In the genomic region with DNA sequence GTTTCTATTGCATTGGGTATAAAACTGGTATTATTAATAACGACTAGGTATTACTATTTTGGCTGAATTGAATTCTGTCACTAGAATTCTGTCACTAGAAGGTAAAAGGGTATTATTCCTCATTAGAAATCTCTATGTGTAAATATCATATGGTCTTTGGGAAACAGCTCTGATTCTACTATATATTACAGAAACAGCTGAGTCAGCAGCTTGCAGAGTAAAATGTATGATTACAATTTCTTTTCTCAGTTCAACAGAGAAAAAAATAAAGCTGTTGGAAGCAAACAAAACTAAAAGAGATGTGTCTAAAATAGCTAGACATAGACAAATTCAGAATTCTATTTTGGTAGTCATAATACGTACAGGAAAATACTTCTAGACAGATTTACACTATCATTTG, we compare ENCODE assay signal across 36 cellular contexts. TPM values are rescaled to one million over a fixed set of nuclear protein-coding genes. Genes with fewer than 3 reads are reported as not detected.
"Had no signal": no experiment of that assay in that cellular context is flagged by ENCODE, and none has a peak within 500 bp of the region (broad histone marks: within the 10 kb centered on the region; RNA-seq: fewer than 3 reads in every experiment).

No MANE protein-coding gene starts in this region.

- ATAC-seq: activated CD4-positive, CD25-positive, alpha-beta regulatory T cell treated with anti-CD3 and anti-CD28 coated beads, Interleukin-2, amount 50 U/mL, for 24 hours; activated CD8-positive, alpha-beta T cell treated with anti-CD3 and anti-CD28 coated beads for 36 hours; activated T-cell treated with anti-CD3 and anti-CD28 coated beads, Interleukin-2, amount 50 U/mL, for 4 hours; activated T-helper 17 cell treated with anti-CD3 and anti-CD28 coated beads, Interleukin-2, amount 50 U/mL, for 72 hours; esophagus mucosa; gastrocnemius medialis; heart left ventricle; T-helper 17 cell had no signal

- H3K4me3 Mint-ChIP-seq: activated B cell treated with CpG ODN at 0.5 μM for 24 hours; activated CD8-positive, alpha-beta T cell treated with anti-CD3 and anti-CD28 coated beads for 36 hours; activated naive CD8-positive, alpha-beta T cell; activated T-cell treated with anti-CD3 and anti-CD28 coated beads, Interleukin-2, amount 50 U/mL, for 4 hours; activated T-helper 17 cell treated with anti-CD3 and anti-CD28 coated beads, Interleukin-2, amount 50 U/mL, for 72 hours; central memory CD8-positive, alpha-beta T cell; dendritic cell treated with granulocyte-macrophage colony-stimulating factor and Interleukin-4, amounts not matched to agents 40 ng/mL and 50 ng/mL, for 4 days; endodermal cell; T-helper 17 cell; T-helper 2 cell treated with Interferon-gamma antibody and Interleukin-4, amounts not matched to agents 5 μg/mL and 100 μg/mL, for 36 hours had no signal

- H3K36me3 Mint-ChIP-seq: activated naive CD8-positive, alpha-beta T cell had no signal

- H3K4me1 Mint-ChIP-seq: activated B cell treated with CpG ODN at 0.5 μM for 24 hours; activated T-helper 17 cell treated with anti-CD3 and anti-CD28 coated beads, Interleukin-2, amount 50 U/mL, for 72 hours; central memory CD8-positive, alpha-beta T cell; endodermal cell had no signal

- H3K9me3 Mint-ChIP-seq: activated B cell treated with CpG ODN at 0.5 μM for 24 hours; activated CD8-positive, alpha-beta T cell treated with anti-CD3 and anti-CD28 coated beads for 36 hours; activated T-helper 17 cell treated with anti-CD3 and anti-CD28 coated beads, Interleukin-2, amount 50 U/mL, for 72 hours; dendritic cell treated with granulocyte-macrophage colony-stimulating factor and Interleukin-4, amounts not matched to agents 40 ng/mL and 50 ng/mL, for 4 days; endodermal cell; T-helper 2 cell treated with Interferon-gamma antibody and Interleukin-4, amounts not matched to agents 5 μg/mL and 100 μg/mL, for 36 hours had no signal

- H3K9me3 ChIP-seq: gastrocnemius medialis, heart left ventricle had no signal

- H3K4me3 ChIP-seq: coronary artery, gastrocnemius medialis, heart left ventricle had no signal

- DNase-seq: activated B cell treated with CpG ODN at 0.5 μM for 24 hours; activated CD4-positive, alpha-beta T cell treated with anti-CD3 and anti-CD28 coated beads for 48 hours; activated CD4-positive, alpha-beta T cell treated with anti-CD3 and anti-CD28 coated beads, Interleukin-2, amount 50 U/mL, for 1 hour; activated CD4-positive, alpha-beta T cell treated with anti-CD3 and anti-CD28 coated beads, Interleukin-2, amount 50 U/mL, for 48 hours; activated CD8-positive, alpha-beta memory T cell treated with anti-CD3 and anti-CD28 coated beads for 24 hours; activated CD8-positive, alpha-beta T cell treated with anti-CD3 and anti-CD28 coated beads for 36 hours; activated effector memory CD4-positive, alpha-beta T cell treated with Interleukin-2 at 50 U/mL for 16 hours; activated gamma-delta T cell treated with Interleukin-2 at 50 U/mL for 16 hours; activated naive CD4-positive, alpha-beta T cell treated with anti-CD3 and anti-CD28 coated beads, Interleukin-2, amount 50 U/mL, for 16 hours; activated naive CD4-positive, alpha-beta T cell treated with Interleukin-2 at 50 U/mL for 16 hours; activated T-cell treated with anti-CD3 and anti-CD28 coated beads, Interleukin-2, amount 50 U/mL, for 4 hours; amniotic stem cell; anterior cingulate cortex; brain microvascular endothelial cell; dorsolateral prefrontal cortex; effector memory CD4-positive, alpha-beta T cell; endodermal cell; foreskin fibroblast; gastrocnemius medialis; glutamatergic neuron; heart left ventricle; T-helper 1 cell; T-helper 17 cell; T1000 had no signal

- H3K27me3 Mint-ChIP-seq: central memory CD8-positive, alpha-beta T cell had no signal

- H3K36me3 ChIP-seq: brain microvascular endothelial cell, gastrocnemius medialis, heart left ventricle, WERI-Rb-1 had no signal

- H3K27ac ChIP-seq: brain microvascular endothelial cell, coronary artery, dorsolateral prefrontal cortex, gastrocnemius medialis, heart left ventricle, WERI-Rb-1 had no signal

- H3K27ac Mint-ChIP-seq: activated B cell treated with CpG ODN at 0.5 μM for 24 hours; activated CD8-positive, alpha-beta T cell treated with anti-CD3 and anti-CD28 coated beads for 36 hours; activated naive CD8-positive, alpha-beta T cell; activated T-helper 17 cell treated with anti-CD3 and anti-CD28 coated beads, Interleukin-2, amount 50 U/mL, for 72 hours; dendritic cell treated with granulocyte-macrophage colony-stimulating factor and Interleukin-4, amounts not matched to agents 40 ng/mL and 50 ng/mL, for 4 days; endodermal cell; T-helper 17 cell; T-helper 2 cell treated with Interferon-gamma antibody and Interleukin-4, amounts not matched to agents 5 μg/mL and 100 μg/mL, for 36 hours had no signal

- H3K27me3 ChIP-seq: brain microvascular endothelial cell, gastrocnemius medialis, heart left ventricle had no signal

- H3K4me1 ChIP-seq: gastrocnemius medialis, heart left ventricle had no signal

RNA-seq across cellular contexts. Expression of gene HAPLN1, which starts 48.5 kb away (rescaled TPM):
- total RNA-seq: activated B cell treated with CpG ODN at 0.5 μM for 24 hours; activated CD8-positive, alpha-beta T cell treated with anti-CD3 and anti-CD28 coated beads for 36 hours; activated T-cell treated with anti-CD3 and anti-CD28 coated beads, Interleukin-2, amount 50 U/mL, for 4 hours; activated T-helper 17 cell treated with anti-CD3 and anti-CD28 coated beads, Interleukin-2, amount 50 U/mL, for 72 hours; bronchial epithelial cell; epithelial cell of proximal tubule; esophagus mucosa; gastrocnemius medialis; T-helper 17 cell had no signal
- polyA plus RNA-seq: adipose tissue had no signal
